23 cellular contexts compared by ENCODE assay signal in the genomic region with DNA sequence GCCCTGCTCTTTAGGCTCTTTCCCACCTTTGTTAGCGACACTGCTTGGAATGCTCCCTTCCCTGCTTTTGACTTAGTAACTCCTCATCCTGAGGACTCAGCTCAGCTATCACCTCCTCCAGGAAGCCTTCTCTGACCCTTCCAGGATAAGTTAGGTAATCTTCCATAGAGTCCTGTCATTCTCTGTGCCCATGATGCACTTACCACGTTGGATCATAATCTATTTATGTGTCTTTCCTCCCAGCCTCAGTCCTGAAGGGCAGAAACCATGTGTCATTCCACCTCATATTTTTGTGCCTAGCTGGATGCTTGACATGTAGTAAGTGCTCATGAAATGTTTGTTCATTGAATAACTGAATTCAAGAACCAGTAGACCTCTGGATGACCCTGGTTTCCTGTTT. TPM values are rescaled to one million over a fixed set of nuclear protein-coding genes. Genes with fewer than 3 reads are reported as not detected.
DNase-seq lines count a peak whose midpoint lies in the region; ATAC-seq, FAIRE-seq and TF ChIP-seq lines count a peak whose summit lies in the region.
"Had no signal": no experiment of that assay in that cellular context is flagged by ENCODE, and none has a peak within 500 bp of the region (broad histone marks: within the 10 kb centered on the region; RNA-seq: fewer than 3 reads in every experiment).

No MANE protein-coding gene starts in this region.

- peak overlapping the region; percentile 56 for H3K4me3 Mint-ChIP-seq in T-helper 2 cell treated with Interferon-gamma antibody and Interleukin-4, amounts not matched to agents 5 μg/mL and 100 μg/mL, for 36 hours
- no peak overlapping the region for H3K4me3 Mint-ChIP-seq in activated naive CD8-positive, alpha-beta T cell treated with anti-CD3 and anti-CD28 coated beads for 36 hours
- H3K4me3 Mint-ChIP-seq in natural killer cell treated with Interleukin-12 subunit alpha and Interleukin-12 subunit beta and Interleukin-15 and Interleukin-18, amount 100 ng/mL, for 72 hours: peak overlapping the region; percentile 67
- H3K4me3 Mint-ChIP-seq: brain; dendritic cell treated with granulocyte-macrophage colony-stimulating factor and Interleukin-4, amounts not matched to agents 40 ng/mL and 50 ng/mL, for 4 days; naive B cell had no signal

- peak overlapping the region; percentile 65 for H3K27ac Mint-ChIP-seq in T-helper 2 cell treated with Interferon-gamma antibody and Interleukin-4, amounts not matched to agents 5 μg/mL and 100 μg/mL, for 36 hours
- H3K27ac Mint-ChIP-seq in activated naive CD8-positive, alpha-beta T cell treated with anti-CD3 and anti-CD28 coated beads for 36 hours: peak overlapping the region; percentile 93
- H3K27ac Mint-ChIP-seq in natural killer cell treated with Interleukin-12 subunit alpha and Interleukin-12 subunit beta and Interleukin-15 and Interleukin-18, amount 100 ng/mL, for 72 hours: peak overlapping the region; percentile 69 to 79
- H3K27ac Mint-ChIP-seq: brain; dendritic cell treated with granulocyte-macrophage colony-stimulating factor and Interleukin-4, amounts not matched to agents 40 ng/mL and 50 ng/mL, for 4 days; naive B cell; progenitor cell of endocrine pancreas had no signal

- no peak overlapping the region for H3K27ac ChIP-seq in substantia nigra (ENCODE audit: low read depth, low read length, poor library complexity, severe bottlenecking)
- H3K27ac ChIP-seq: SK-N-MC had no signal

- no peak for DNase-seq in T-helper 2 cell treated with Interferon-gamma antibody and Interleukin-4, amounts not matched to agents 5 μg/mL and 100 μg/mL, for 36 hours (ENCODE audit: low spot score)
- DNase-seq in T-helper 2 cell (no peak), GM12891 (ENCODE audit: insufficient read length, low spot score) (no peak), posterior vena cava (ENCODE audit: low spot score) (no peak), NCI-H1694 treated with DMSO at 0.1 percent for 48 hours (lab: John Stamatoyannopoulos, UW) (no peak), substantia nigra (lab: John Stamatoyannopoulos, UW) (no peak)
- no peak for DNase-seq in activated naive CD8-positive, alpha-beta T cell treated with anti-CD3 and anti-CD28 coated beads for 36 hours
- DNase-seq in natural killer cell treated with Interleukin-12 subunit alpha and Interleukin-12 subunit beta and Interleukin-15 and Interleukin-18, amount 100 ng/mL, for 72 hours (ENCODE audit: low spot score): no peak
- DNase-seq: 8988T; activated effector memory CD4-positive, alpha-beta T cell treated with anti-CD3 and anti-CD28 coated beads, Interleukin-2, amount 50 U/mL, for 16 hours; EL; Kasumi-1; naive B cell; NCI-H1436 treated with DMSO at 0.1 percent for 48 hours; NCI-H226; small intestine had no signal

- H3K4me1 Mint-ChIP-seq in T-helper 2 cell treated with Interferon-gamma antibody and Interleukin-4, amounts not matched to agents 5 μg/mL and 100 μg/mL, for 36 hours (ENCODE audit: low read depth): peaks cover 60% of the 10 kb centered on the region
- H3K4me1 Mint-ChIP-seq in activated naive CD8-positive, alpha-beta T cell treated with anti-CD3 and anti-CD28 coated beads for 36 hours: peaks cover 65% of the 10 kb centered on the region
- peaks cover 59 to 72% of the 10 kb centered on the region in 2 donors for H3K4me1 Mint-ChIP-seq in natural killer cell treated with Interleukin-12 subunit alpha and Interleukin-12 subunit beta and Interleukin-15 and Interleukin-18, amount 100 ng/mL, for 72 hours (ENCODE audit: low read depth in 2 of 2)
- H3K4me1 Mint-ChIP-seq: brain had no signal

- H3K36me3 Mint-ChIP-seq in T-helper 2 cell treated with Interferon-gamma antibody and Interleukin-4, amounts not matched to agents 5 μg/mL and 100 μg/mL, for 36 hours (ENCODE audit: low read depth): peaks cover 38% of the 10 kb centered on the region
- peaks cover 58% of the 10 kb centered on the region for H3K36me3 Mint-ChIP-seq in activated naive CD8-positive, alpha-beta T cell treated with anti-CD3 and anti-CD28 coated beads for 36 hours
- H3K36me3 Mint-ChIP-seq in natural killer cell treated with Interleukin-12 subunit alpha and Interleukin-12 subunit beta and Interleukin-15 and Interleukin-18, amount 100 ng/mL, for 72 hours: peaks cover 15% of the 10 kb centered on the region
- H3K36me3 Mint-ChIP-seq: brain had no signal

- intact Hi-C loops in posterior vena cava (cut with DNase I): no loop called here

- TF ChIP-seq POLR2A in GM12891 (IDR thresholded peaks at IDR 0.05; ENCODE audit: low read depth, low read length): no peak

- H3K27me3 Mint-ChIP-seq in T-helper 2 cell treated with Interferon-gamma antibody and Interleukin-4, amounts not matched to agents 5 μg/mL and 100 μg/mL, for 36 hours (ENCODE audit: low read depth): no peaks in the 10 kb centered on the region
- H3K27me3 Mint-ChIP-seq in activated naive CD8-positive, alpha-beta T cell treated with anti-CD3 and anti-CD28 coated beads for 36 hours: no peaks in the 10 kb centered on the region
- H3K27me3 Mint-ChIP-seq in natural killer cell treated with Interleukin-12 subunit alpha and Interleukin-12 subunit beta and Interleukin-15 and Interleukin-18, amount 100 ng/mL, for 72 hours: no peaks in the 10 kb centered on the region
- H3K27me3 Mint-ChIP-seq: dendritic cell treated with granulocyte-macrophage colony-stimulating factor and Interleukin-4, amounts not matched to agents 40 ng/mL and 50 ng/mL, for 4 days had no signal

- ATAC-seq in natural killer cell treated with Interleukin-12 subunit alpha and Interleukin-12 subunit beta and Interleukin-15 and Interleukin-18, amount 100 ng/mL, for 72 hours: no peak
- ATAC-seq: esophagus mucosa had no signal

- H3K9me3 Mint-ChIP-seq in T-helper 2 cell treated with Interferon-gamma antibody and Interleukin-4, amounts not matched to agents 5 μg/mL and 100 μg/mL, for 36 hours: no peaks in the 10 kb centered on the region
- H3K9me3 Mint-ChIP-seq in activated naive CD8-positive, alpha-beta T cell treated with anti-CD3 and anti-CD28 coated beads for 36 hours: no peaks in the 10 kb centered on the region
- H3K9me3 Mint-ChIP-seq in natural killer cell treated with Interleukin-12 subunit alpha and Interleukin-12 subunit beta and Interleukin-15 and Interleukin-18, amount 100 ng/mL, for 72 hours: peaks cover 6% of the 10 kb centered on the region
- H3K9me3 Mint-ChIP-seq: brain; dendritic cell treated with granulocyte-macrophage colony-stimulating factor and Interleukin-4, amounts not matched to agents 40 ng/mL and 50 ng/mL, for 4 days had no signal

- peak; percentile 77 for FAIRE-seq in GM12891 (lab: Jason Lieb, UNC)
- FAIRE-seq: RCC 7860, small intestine, TTC549 had no signal

TF ChIP-seq in GM12891, 5 proteins besides CTCF, POLR2A, EP300 and RAD21:
- TF ChIP-seq POU2F2 (IDR thresholded peaks at IDR 0.05; ENCODE audit: low read depth, low read length) (no peak), PAX5 (IDR thresholded peaks at IDR 0.05; ENCODE audit: insufficient read depth, low read length, severe bottlenecking) (no peak), SPI1 (IDR thresholded peaks at IDR 0.05; ENCODE audit: low read depth, low read length) (no peak), TAF1 (IDR thresholded peaks at IDR 0.05; ENCODE audit: low read depth, low read length) (no peak), POLR2AphosphoS5 (IDR thresholded peaks at IDR 0.05; ENCODE audit: low read depth, low read length) (no peak)

RNA-seq across cellular contexts. Expression of a gene that starts 37.4 kb away (rescaled TPM):
- polyA plus RNA-seq in GM12891 (2012; ENCODE audit: low read depth, missing spikeins): 45.7 TPM
- 100 to 1,000 TPM; 176 to 177 TPM for total RNA-seq in activated naive CD8-positive, alpha-beta T cell treated with anti-CD3 and anti-CD28 coated beads for 36 hours
- total RNA-seq in natural killer cell treated with Interleukin-12 subunit alpha and Interleukin-12 subunit beta and Interleukin-15 and Interleukin-18, amount 100 ng/mL, for 72 hours: 100 to 1,000 TPM; 182 to 216 TPM
- 10 to 100 TPM; 37.3 to 37.5 TPM for total RNA-seq in posterior vena cava

Comparison
In these comparisons a context has a peak if more than half of its experiments do, and no peak if none do; other contexts are left out.
1. RNA of a gene that starts 37.4 kb away (total RNA-seq): 182 to 216 TPM in natural killer cell treated with Interleukin-12 subunit alpha and Interleukin-12 subunit beta and Interleukin-15 and Interleukin-18, amount 100 ng/mL, for 72 hours and 176 to 177 TPM in activated naive CD8-positive, alpha-beta T cell treated with anti-CD3 and anti-CD28 coated beads for 36 hours; 37.3 to 37.5 TPM in posterior vena cava; every median in the first group is over 4 times any median in the second.
2. Peak in every context shown above with its lines, with median percentiles within 50 percentile points of each other: H3K27ac Mint-ChIP-seq.